20 cellular contexts compared by ENCODE assay signal in the genomic region with DNA sequence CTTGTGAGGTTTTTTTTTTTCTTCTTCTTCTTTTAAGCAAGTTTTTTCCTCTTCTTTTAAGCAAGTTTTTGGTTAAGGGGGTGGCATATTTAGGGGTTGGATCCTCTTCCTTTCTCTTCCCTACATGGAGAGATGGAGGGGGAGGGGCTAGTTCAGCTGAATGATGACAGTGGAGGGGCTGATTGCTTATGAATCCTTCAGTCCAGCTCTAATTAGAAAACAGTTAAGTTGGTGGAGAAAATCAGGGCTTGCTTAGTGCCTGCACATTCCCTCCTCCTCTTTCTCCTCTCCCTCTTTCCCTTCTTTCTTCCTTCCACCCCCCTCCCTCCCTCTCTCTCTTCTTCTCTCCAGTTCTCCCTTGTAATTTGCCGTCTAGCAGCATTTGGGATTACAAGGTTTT. TPM values are rescaled to one million over a fixed set of nuclear protein-coding genes. Genes with fewer than 3 reads are reported as not detected.
DNase-seq lines count a peak whose midpoint lies in the region; ATAC-seq and TF ChIP-seq lines count a peak whose summit lies in the region.
"Had no signal": no experiment of that assay in that cellular context is flagged by ENCODE, and none has a peak within 500 bp of the region (broad histone marks: within the 10 kb centered on the region; RNA-seq: fewer than 3 reads in every experiment).

No MANE protein-coding gene starts in this region.

- 40 to 67% methylated on average over 1 of the region's 1 CpG for WGBS in GM23248 (ENCODE audit: low coverage in 1 of 2, low lambda C conversion rate in 2 of 2, missing lambda C conversion rate in 2 of 2), 2 experiments
- WGBS in gastroesophageal sphincter (ENCODE audit: low coverage in 1 of 2), 2 donors, result 33% methylated on average over 1 of the region's 1 CpG; no CpG with 5 or more reads in 1 of the 2 donors
- WGBS in sigmoid colon, 2 donors, result 27 to 46% methylated on average over 1 of the region's 1 CpG
- no CpG with 5 or more reads among the region's 1 CpG for WGBS in mesendoderm (ENCODE audit: extremely low coverage, insufficient coverage, low lambda C conversion rate)

- H3K9ac ChIP-seq in GM23248 (no peak overlapping the region), mesendoderm (ENCODE audit: low read length) (no peak overlapping the region)

- intact Hi-C loops in sigmoid colon (cut with DNase I), result loop anchor here (5.0 to 10.0 kb wide), 4 partner anchors 118 to 458 kb away; no protein-coding TSS in a partner anchor

- H3K9me2 ChIP-seq in GM23248 (ENCODE audit: insufficient read depth), result no peaks in the 10 kb centered on the region

- H2BK5ac ChIP-seq in mesendoderm (ENCODE audit: low read length), result no peak overlapping the region

- H3K23ac ChIP-seq in mesendoderm (ENCODE audit: low read length), result no peak overlapping the region

- H3K36me3 ChIP-seq in BE2C (peaks cover 96% of the 10 kb centered on the region), GM23248 (ENCODE audit: low read depth) (no peaks in the 10 kb centered on the region), gastroesophageal sphincter (peaks cover 0 to 15% of the 10 kb centered on the region in 2 donors), sigmoid colon (peaks cover 0 to 8% (median 0%) of the 10 kb centered on the region in 4 donors), mesendoderm (ENCODE audit: control insufficient read depth, insufficient read depth, low read length) (no peaks in the 10 kb centered on the region)

- TF ChIP-seq POLR2A in gastroesophageal sphincter (IDR thresholded peaks at IDR 0.05) (no peak), sigmoid colon (IDR thresholded peaks at IDR 0.05) (no peak)

- H3K4me2 ChIP-seq in GM23248 (ENCODE audit: unreplicated experiment), result no peak overlapping the region
- no peak overlapping the region for H3K4me2 ChIP-seq in mesendoderm (ENCODE audit: low read length)

- no peak overlapping the region for H3K4ac ChIP-seq in mesendoderm (ENCODE audit: low read depth, low read length)

- no peaks in the 10 kb centered on the region for H3K9me3 ChIP-seq in BE2C
- H3K9me3 ChIP-seq in GM23248 (ENCODE audit: low read depth), result no peaks in the 10 kb centered on the region
- no peaks in the 10 kb centered on the region for H3K9me3 ChIP-seq in gastroesophageal sphincter
- no peaks in the 10 kb centered on the region for H3K9me3 ChIP-seq in sigmoid colon

- no peak overlapping the region for H3K18ac ChIP-seq in mesendoderm (ENCODE audit: low read length)

- no peak overlapping the region for H2BK15ac ChIP-seq in mesendoderm (replicated peaks; ENCODE audit: low read depth)

- no peaks in the 10 kb centered on the region for H3K4me1 ChIP-seq in BE2C
- peaks cover 26% of the 10 kb centered on the region for H3K4me1 ChIP-seq in GM23248 (ENCODE audit: insufficient read depth)
- H3K4me1 ChIP-seq in gastroesophageal sphincter, result peaks cover 0 to 63% (median 16%) of the 10 kb centered on the region in 3 donors
- H3K4me1 ChIP-seq in sigmoid colon, result peaks cover 0 to 56% (median 36%) of the 10 kb centered on the region in 4 donors
- no peaks in the 10 kb centered on the region for H3K4me1 ChIP-seq in mesendoderm (ENCODE audit: control insufficient read depth, low read depth, low read length)

- no peak overlapping the region for H4K5ac ChIP-seq in mesendoderm (ENCODE audit: low read length)

- TF ChIP-seq CTCF in BE2C (IDR thresholded peaks at IDR 0.05; ENCODE audit: low read depth, low read length) (no peak), gastroesophageal sphincter (IDR thresholded peaks at IDR 0.05) (no peak), sigmoid colon (IDR thresholded peaks at IDR 0.05) (no peak)

- no peak overlapping the region for H2AK5ac ChIP-seq in mesendoderm (ENCODE audit: low read length)

- H2AFZ ChIP-seq in GM23248, result no peak overlapping the region

- H3F3A ChIP-seq in GM23248 (ENCODE audit: insufficient read depth), result no peaks in the 10 kb centered on the region

- in situ Hi-C loops in GM23248 (cut with MboI), result no loop called here

- no peak for ATAC-seq in gastroesophageal sphincter
- ATAC-seq in HG02623 (IDR thresholded peaks at IDR 0.05; ENCODE audit: unreplicated experiment), result no peak
- ATAC-seq: HCT116, Panc1 had no signal

- peaks cover 88% of the 10 kb centered on the region for H3K79me2 ChIP-seq in GM23248 (ENCODE audit: insufficient read depth)
- no peaks in the 10 kb centered on the region for H3K79me2 ChIP-seq in mesendoderm (ENCODE audit: control insufficient read depth, insufficient read depth, low read length)

- no peaks in the 10 kb centered on the region for H3K79me1 ChIP-seq in mesendoderm (ENCODE audit: low read length)

- H4K20me1 ChIP-seq in GM23248 (ENCODE audit: insufficient read depth), result no peaks in the 10 kb centered on the region

- H3K27ac ChIP-seq in GM23248 (no peak overlapping the region), gastroesophageal sphincter (peak overlapping the region in 3 of 4 donors; percentile 34 to 98 (median 98)), sigmoid colon (peak overlapping the region; percentile 98 to 99 (median 99)), mesendoderm (ENCODE audit: low read depth, low read length) (no peak overlapping the region)
- H3K27ac ChIP-seq: SK-N-MC had no signal

- no peak overlapping the region for H2BK120ac ChIP-seq in mesendoderm (ENCODE audit: low read depth, low read length)

- no peaks in the 10 kb centered on the region for H3K27me3 ChIP-seq in BE2C
- H3K27me3 ChIP-seq in GM23248 (replicated peaks; ENCODE audit: insufficient read depth), result no peaks in the 10 kb centered on the region
- peaks cover 60% of the 10 kb centered on the region for H3K27me3 ChIP-seq in gastroesophageal sphincter
- no peaks in the 10 kb centered on the region for H3K27me3 ChIP-seq in sigmoid colon
- peaks cover 87% of the 10 kb centered on the region for H3K27me3 ChIP-seq in mesendoderm (ENCODE audit: insufficient read depth, low read length, poor library complexity)

- no peak for TF ChIP-seq EP300 in gastroesophageal sphincter (IDR thresholded peaks at IDR 0.05)
- TF ChIP-seq EP300 in sigmoid colon (IDR thresholded peaks at IDR 0.05), result no peak

- DNase-seq in BE2C, result peak; percentile 82
- DNase-seq in GM23248, result peak; percentile 26
- DNase-seq in sigmoid colon, result peak; percentile 61
- no peak for DNase-seq in mesendoderm
- DNase-seq in epidermal melanocyte (ENCODE audit: insufficient read length, low spot score), result no peak
- DNase-seq: AML-193, COR-L47, GDM1, KBM-7, NCI-H1105, NCI-H2081, NCI-H2171 treated with DMSO at 0.1 percent for 48 hours, NCI-H446 treated with DMSO at 0.1 percent for 48 hours, NCI-H69 had no signal

- no peak overlapping the region for H4K8ac ChIP-seq in mesendoderm (ENCODE audit: low read depth, low read length)

- peak overlapping the region; percentile 99 for H3K4me3 ChIP-seq in BE2C (ENCODE audit: low read depth, low read length)
- no peak overlapping the region for H3K4me3 ChIP-seq in GM23248
- H3K4me3 ChIP-seq in gastroesophageal sphincter, result no peak overlapping the region
- H3K4me3 ChIP-seq in sigmoid colon, result peak overlapping the region; percentile 90 to 98 (median 95)
- no peak overlapping the region for H3K4me3 ChIP-seq in mesendoderm (ENCODE audit: low read length)
- H3K4me3 ChIP-seq: SK-N-MC had no signal

- H3K56ac ChIP-seq in mesendoderm (ENCODE audit: low read length), result no peak overlapping the region

RNA-seq across cellular contexts. Expression of a gene that starts 4.4 kb away (rescaled TPM):
- 244 TPM for polyA plus RNA-seq in BE2C (2012; ENCODE audit: insufficient read depth, insufficient read length, low read depth)
- 11.2 and 13.4 TPM in 2 replicates for total RNA-seq in GM23248 (2014; rRNA removed; shearing (Covaris generic))
- polyA plus RNA-seq in GM23248 (2016; fragmentation: Nextera tagmentation; extraction: Ambion mirVana) (17.8 and 19.3 TPM in 2 replicates), sigmoid colon (10 to 100 TPM in 1 of 3 donors, 1 to 10 TPM in 1, under 1 TPM in 1; 0.46 to 17.4 (median 7.2) TPM)
- total RNA-seq in gastroesophageal sphincter (100 to 1,000 TPM in 3 of 4 donors, 10 to 100 TPM in 1; 73.0 to 138 (median 128) TPM), sigmoid colon (100 to 1,000 TPM; 141 to 224 (median 180) TPM)
- polyA plus RNA-seq in mesendoderm (2013, experiment 1 of 2), result 0.32 TPM
- polyA plus RNA-seq in mesendoderm (2013, experiment 2 of 2), result 0.31 TPM
- polyA plus RNA-seq: CD14-positive monocyte had no signal

Comparison
In these comparisons a context has a peak if more than half of its experiments do, and no peak if none do; other contexts are left out.
1. DNase-seq: peak in BE2C (single experiment), GM23248 (single experiment) and sigmoid colon (single experiment); none in mesendoderm (single experiment) and epidermal melanocyte (single experiment).
2. H3K4me3 ChIP-seq: peak in BE2C (single experiment) and sigmoid colon (4 of 4); none in GM23248 (single experiment), gastroesophageal sphincter (0 of 2) and mesendoderm (single experiment).
3. H3K27ac ChIP-seq: peak in gastroesophageal sphincter (3 of 4) and sigmoid colon (4 of 4); none in GM23248 (single experiment) and mesendoderm (single experiment).